Comparison of ENCODE assay signal across 1 cellular context in the genomic region with DNA sequence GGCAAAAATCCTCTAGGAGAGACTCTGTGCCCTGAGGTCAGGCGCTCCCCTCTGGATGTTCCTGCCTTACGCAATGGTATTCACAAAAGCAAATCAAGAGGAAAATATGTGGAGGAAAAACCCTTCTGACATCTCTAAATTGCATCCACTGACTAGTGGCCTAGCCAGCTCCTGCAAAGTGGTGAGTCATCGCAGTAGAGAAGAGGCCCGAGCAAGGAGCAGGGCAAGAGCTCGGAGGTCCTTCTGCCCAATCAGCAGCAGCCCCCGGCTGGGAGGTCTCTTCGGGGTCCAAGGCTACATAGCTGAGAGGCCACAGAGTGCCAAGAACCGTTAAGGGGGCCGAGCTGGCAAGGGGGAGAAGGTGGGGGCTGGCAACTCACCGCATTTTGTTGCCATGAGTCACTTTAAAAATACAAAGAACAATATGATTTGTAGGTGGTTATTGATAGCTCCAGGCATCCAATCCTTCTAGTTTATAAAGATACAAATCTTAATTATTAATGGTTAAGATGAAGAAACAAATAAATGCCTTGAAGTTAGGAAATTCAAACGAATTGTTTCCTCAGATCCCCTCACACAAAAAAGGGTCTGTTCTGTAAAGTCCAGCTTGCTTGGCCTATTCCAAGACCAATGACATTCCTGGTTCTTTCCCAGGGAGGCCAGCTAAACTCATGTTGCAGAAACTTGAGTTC.
TF ChIP-seq lines count a peak whose summit lies in the region.

No MANE protein-coding gene starts in this region.

TF ChIP-seq in HepG2, 621 proteins besides CTCF, POLR2A, EP300 and RAD21 (continued from another document and continues in another):
- TF ChIP-seq, protein P1, sequence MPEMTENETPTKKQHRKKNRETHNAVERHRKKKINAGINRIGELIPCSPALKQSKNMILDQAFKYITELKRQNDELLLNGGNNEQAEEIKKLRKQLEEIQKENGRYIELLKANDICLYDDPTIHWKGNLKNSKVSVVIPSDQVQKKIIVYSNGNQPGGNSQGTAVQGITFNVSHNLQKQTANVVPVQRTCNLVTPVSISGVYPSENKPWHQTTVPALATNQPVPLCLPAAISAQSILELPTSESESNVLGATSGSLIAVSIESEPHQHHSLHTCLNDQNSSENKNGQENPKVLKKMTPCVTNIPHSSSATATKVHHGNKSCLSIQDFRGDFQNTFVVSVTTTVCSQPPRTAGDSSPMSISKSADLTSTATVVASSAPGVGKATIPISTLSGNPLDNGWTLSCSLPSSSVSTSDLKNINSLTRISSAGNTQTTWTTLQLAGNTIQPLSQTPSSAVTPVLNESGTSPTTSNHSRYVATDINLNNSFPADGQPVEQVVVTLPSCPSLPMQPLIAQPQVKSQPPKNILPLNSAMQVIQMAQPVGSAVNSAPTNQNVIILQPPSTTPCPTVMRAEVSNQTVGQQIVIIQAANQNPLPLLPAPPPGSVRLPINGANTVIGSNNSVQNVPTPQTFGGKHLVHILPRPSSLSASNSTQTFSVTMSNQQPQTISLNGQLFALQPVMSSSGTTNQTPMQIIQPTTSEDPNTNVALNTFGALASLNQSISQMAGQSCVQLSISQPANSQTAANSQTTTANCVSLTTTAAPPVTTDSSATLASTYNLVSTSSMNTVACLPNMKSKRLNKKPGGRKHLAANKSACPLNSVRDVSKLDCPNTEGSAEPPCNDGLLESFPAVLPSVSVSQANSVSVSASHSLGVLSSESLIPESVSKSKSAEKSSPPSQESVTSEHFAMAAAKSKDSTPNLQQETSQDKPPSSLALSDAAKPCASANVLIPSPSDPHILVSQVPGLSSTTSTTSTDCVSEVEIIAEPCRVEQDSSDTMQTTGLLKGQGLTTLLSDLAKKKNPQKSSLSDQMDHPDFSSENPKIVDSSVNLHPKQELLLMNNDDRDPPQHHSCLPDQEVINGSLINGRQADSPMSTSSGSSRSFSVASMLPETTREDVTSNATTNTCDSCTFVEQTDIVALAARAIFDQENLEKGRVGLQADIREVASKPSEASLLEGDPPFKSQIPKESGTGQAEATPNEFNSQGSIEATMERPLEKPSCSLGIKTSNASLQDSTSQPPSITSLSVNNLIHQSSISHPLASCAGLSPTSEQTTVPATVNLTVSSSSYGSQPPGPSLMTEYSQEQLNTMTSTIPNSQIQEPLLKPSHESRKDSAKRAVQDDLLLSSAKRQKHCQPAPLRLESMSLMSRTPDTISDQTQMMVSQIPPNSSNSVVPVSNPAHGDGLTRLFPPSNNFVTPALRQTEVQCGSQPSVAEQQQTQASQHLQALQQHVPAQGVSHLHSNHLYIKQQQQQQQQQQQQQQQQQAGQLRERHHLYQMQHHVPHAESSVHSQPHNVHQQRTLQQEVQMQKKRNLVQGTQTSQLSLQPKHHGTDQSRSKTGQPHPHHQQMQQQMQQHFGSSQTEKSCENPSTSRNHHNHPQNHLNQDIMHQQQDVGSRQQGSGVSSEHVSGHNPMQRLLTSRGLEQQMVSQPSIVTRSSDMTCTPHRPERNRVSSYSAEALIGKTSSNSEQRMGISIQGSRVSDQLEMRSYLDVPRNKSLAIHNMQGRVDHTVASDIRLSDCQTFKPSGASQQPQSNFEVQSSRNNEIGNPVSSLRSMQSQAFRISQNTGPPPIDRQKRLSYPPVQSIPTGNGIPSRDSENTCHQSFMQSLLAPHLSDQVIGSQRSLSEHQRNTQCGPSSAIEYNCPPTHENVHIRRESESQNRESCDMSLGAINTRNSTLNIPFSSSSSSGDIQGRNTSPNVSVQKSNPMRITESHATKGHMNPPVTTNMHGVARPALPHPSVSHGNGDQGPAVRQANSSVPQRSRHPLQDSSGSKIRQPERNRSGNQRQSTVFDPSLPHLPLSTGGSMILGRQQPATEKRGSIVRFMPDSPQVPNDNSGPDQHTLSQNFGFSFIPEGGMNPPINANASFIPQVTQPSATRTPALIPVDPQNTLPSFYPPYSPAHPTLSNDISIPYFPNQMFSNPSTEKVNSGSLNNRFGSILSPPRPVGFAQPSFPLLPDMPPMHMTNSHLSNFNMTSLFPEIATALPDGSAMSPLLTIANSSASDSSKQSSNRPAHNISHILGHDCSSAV (CRISPR knock-in tag; IDR thresholded peaks at IDR 0.05; ENCODE audit: borderline replicate concordance): no peak
- TF ChIP-seq ZNF3 (CRISPR knock-in tag; IDR thresholded peaks at IDR 0.05): no peak
- peak; percentile 61; the same call in 1 of the 2 replicates for TF ChIP-seq ZNF441 (CRISPR knock-in tag; IDR thresholded peaks at IDR 0.05; ENCODE audit: borderline replicate concordance)
- no peak; the same call in 1 of the 2 replicates for TF ChIP-seq RELA (CRISPR knock-in tag; IDR thresholded peaks at IDR 0.05)
- TF ChIP-seq, protein P2, sequence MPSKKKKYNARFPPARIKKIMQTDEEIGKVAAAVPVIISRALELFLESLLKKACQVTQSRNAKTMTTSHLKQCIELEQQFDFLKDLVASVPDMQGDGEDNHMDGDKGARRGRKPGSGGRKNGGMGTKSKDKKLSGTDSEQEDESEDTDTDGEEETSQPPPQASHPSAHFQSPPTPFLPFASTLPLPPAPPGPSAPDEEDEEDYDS (CRISPR knock-in tag; IDR thresholded peaks at IDR 0.05): peak; percentile 23; the same call in 1 of the 2 replicates
- peak; percentile 88; the same call in 1 of the 2 replicates for TF ChIP-seq MTA1 (CRISPR knock-in tag; IDR thresholded peaks at IDR 0.05; ENCODE audit: borderline replicate concordance)
- TF ChIP-seq ZNF878 (CRISPR knock-in tag; IDR thresholded peaks at IDR 0.05): peak; percentile 78
- TF ChIP-seq ZMAT3 (CRISPR knock-in tag; conservative IDR thresholded peaks at IDR 0.05): peak; percentile 79
- peak; percentile 28 for TF ChIP-seq STAG1 (CRISPR knock-in tag; IDR thresholded peaks at IDR 0.05)
- TF ChIP-seq ZNF260 (CRISPR knock-in tag; IDR thresholded peaks at IDR 0.05; ENCODE audit: borderline replicate concordance, low read depth): no peak
- no peak for TF ChIP-seq HOXD1 (CRISPR knock-in tag; IDR thresholded peaks at IDR 0.05)
- TF ChIP-seq, protein P3, sequence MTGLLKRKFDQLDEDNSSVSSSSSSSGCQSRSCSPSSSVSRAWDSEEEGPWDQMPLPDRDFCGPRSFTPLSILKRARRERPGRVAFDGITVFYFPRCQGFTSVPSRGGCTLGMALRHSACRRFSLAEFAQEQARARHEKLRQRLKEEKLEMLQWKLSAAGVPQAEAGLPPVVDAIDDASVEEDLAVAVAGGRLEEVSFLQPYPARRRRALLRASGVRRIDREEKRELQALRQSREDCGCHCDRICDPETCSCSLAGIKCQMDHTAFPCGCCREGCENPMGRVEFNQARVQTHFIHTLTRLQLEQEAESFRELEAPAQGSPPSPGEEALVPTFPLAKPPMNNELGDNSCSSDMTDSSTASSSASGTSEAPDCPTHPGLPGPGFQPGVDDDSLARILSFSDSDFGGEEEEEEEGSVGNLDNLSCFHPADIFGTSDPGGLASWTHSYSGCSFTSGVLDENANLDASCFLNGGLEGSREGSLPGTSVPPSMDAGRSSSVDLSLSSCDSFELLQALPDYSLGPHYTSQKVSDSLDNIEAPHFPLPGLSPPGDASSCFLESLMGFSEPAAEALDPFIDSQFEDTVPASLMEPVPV (CRISPR knock-in tag; IDR thresholded peaks at IDR 0.05): no peak
- TF ChIP-seq, protein P4, sequence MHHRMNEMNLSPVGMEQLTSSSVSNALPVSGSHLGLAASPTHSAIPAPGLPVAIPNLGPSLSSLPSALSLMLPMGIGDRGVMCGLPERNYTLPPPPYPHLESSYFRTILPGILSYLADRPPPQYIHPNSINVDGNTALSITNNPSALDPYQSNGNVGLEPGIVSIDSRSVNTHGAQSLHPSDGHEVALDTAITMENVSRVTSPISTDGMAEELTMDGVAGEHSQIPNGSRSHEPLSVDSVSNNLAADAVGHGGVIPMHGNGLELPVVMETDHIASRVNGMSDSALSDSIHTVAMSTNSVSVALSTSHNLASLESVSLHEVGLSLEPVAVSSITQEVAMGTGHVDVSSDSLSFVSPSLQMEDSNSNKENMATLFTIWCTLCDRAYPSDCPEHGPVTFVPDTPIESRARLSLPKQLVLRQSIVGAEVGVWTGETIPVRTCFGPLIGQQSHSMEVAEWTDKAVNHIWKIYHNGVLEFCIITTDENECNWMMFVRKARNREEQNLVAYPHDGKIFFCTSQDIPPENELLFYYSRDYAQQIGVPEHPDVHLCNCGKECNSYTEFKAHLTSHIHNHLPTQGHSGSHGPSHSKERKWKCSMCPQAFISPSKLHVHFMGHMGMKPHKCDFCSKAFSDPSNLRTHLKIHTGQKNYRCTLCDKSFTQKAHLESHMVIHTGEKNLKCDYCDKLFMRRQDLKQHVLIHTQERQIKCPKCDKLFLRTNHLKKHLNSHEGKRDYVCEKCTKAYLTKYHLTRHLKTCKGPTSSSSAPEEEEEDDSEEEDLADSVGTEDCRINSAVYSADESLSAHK (CRISPR knock-in tag; IDR thresholded peaks at IDR 0.05; ENCODE audit: borderline replicate concordance): no peak
- TF ChIP-seq ZNF296 (CRISPR knock-in tag; conservative IDR thresholded peaks at IDR 0.05): no peak
- TF ChIP-seq ETV6 (CRISPR knock-in tag; conservative IDR thresholded peaks at IDR 0.05): no peak
- TF ChIP-seq XRCC5 (optimal IDR thresholded peaks at IDR 0.05; ENCODE audit: low read length): peak; percentile 46
- TF ChIP-seq ZNF720 (CRISPR knock-in tag; IDR thresholded peaks at IDR 0.05): no peak
- no peak for TF ChIP-seq U2AF2 (IDR thresholded peaks at IDR 0.05; ENCODE audit: low read depth, low read length)
- TF ChIP-seq KDM6A (CRISPR knock-in tag; IDR thresholded peaks at IDR 0.05; ENCODE audit: low read depth): peak; percentile 32; the same call in 1 of the 2 replicates
- TF ChIP-seq, protein P5, sequence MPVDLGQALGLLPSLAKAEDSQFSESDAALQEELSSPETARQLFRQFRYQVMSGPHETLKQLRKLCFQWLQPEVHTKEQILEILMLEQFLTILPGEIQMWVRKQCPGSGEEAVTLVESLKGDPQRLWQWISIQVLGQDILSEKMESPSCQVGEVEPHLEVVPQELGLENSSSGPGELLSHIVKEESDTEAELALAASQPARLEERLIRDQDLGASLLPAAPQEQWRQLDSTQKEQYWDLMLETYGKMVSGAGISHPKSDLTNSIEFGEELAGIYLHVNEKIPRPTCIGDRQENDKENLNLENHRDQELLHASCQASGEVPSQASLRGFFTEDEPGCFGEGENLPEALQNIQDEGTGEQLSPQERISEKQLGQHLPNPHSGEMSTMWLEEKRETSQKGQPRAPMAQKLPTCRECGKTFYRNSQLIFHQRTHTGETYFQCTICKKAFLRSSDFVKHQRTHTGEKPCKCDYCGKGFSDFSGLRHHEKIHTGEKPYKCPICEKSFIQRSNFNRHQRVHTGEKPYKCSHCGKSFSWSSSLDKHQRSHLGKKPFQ (CRISPR knock-in tag; IDR thresholded peaks at IDR 0.05; ENCODE audit: insufficient replicate concordance): no peak
- TF ChIP-seq MAFK (conservative IDR thresholded peaks at IDR 0.05 in 1 of 2, IDR thresholded peaks at IDR 0.05 in 1 of 2; ENCODE audit: low read length in 2 of 2): peak; percentile 33 to 39; a peak in 2 of 4 replicates
- TF ChIP-seq SMAD3 (CRISPR knock-in tag; IDR thresholded peaks at IDR 0.05): 0 out of 2 replicates have a peak, but pooled peaks have one; percentile 43
- TF ChIP-seq ZBTB7A (CRISPR knock-in tag; IDR thresholded peaks at IDR 0.05): no peak
- TF ChIP-seq, protein P6, sequence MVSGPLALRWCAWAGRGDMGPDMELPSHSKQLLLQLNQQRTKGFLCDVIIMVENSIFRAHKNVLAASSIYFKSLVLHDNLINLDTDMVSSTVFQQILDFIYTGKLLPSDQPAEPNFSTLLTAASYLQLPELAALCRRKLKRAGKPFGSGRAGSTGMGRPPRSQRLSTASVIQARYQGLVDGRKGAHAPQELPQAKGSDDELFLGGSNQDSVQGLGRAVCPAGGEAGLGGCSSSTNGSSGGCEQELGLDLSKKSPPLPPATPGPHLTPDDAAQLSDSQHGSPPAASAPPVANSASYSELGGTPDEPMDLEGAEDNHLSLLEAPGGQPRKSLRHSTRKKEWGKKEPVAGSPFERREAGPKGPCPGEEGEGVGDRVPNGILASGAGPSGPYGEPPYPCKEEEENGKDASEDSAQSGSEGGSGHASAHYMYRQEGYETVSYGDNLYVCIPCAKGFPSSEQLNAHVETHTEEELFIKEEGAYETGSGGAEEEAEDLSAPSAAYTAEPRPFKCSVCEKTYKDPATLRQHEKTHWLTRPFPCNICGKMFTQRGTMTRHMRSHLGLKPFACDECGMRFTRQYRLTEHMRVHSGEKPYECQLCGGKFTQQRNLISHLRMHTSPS (CRISPR knock-in tag; IDR thresholded peaks at IDR 0.05; ENCODE audit: low read depth): peak; percentile 85; the same call in 1 of the 2 replicates
- TF ChIP-seq ZNF501 (CRISPR knock-in tag; IDR thresholded peaks at IDR 0.05): peak; percentile 67
- TF ChIP-seq, protein P7, sequence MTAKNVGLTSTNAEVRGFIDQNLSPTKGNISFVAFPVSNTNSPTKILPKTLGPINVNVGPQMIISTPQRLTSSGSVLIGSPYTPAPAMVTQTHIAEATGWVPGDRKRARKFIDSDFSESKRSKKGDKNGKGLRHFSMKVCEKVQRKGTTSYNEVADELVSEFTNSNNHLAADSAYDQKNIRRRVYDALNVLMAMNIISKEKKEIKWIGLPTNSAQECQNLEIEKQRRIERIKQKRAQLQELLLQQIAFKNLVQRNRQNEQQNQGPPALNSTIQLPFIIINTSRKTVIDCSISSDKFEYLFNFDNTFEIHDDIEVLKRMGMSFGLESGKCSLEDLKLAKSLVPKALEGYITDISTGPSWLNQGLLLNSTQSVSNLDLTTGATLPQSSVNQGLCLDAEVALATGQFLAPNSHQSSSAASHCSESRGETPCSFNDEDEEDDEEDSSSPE (CRISPR knock-in tag; IDR thresholded peaks at IDR 0.05): no peak
- TF ChIP-seq ZSCAN25 (CRISPR knock-in tag; IDR thresholded peaks at IDR 0.05): no peak
- TF ChIP-seq ZMYM3 (CRISPR knock-in tag; IDR thresholded peaks at IDR 0.05): peak; percentile 44; the same call in 1 of the 2 replicates
- TF ChIP-seq ZNF598 (CRISPR knock-in tag; IDR thresholded peaks at IDR 0.05; ENCODE audit: borderline replicate concordance): no peak
- TF ChIP-seq ZFY (CRISPR knock-in tag; IDR thresholded peaks at IDR 0.05): peak; percentile 74
- TF ChIP-seq PPARG (CRISPR knock-in tag; conservative IDR thresholded peaks at IDR 0.05): no peak
- peak; percentile 11; the same call in 1 of the 2 replicates for TF ChIP-seq HMG20A (CRISPR knock-in tag; IDR thresholded peaks at IDR 0.05; ENCODE audit: borderline replicate concordance)
- TF ChIP-seq, protein P8, sequence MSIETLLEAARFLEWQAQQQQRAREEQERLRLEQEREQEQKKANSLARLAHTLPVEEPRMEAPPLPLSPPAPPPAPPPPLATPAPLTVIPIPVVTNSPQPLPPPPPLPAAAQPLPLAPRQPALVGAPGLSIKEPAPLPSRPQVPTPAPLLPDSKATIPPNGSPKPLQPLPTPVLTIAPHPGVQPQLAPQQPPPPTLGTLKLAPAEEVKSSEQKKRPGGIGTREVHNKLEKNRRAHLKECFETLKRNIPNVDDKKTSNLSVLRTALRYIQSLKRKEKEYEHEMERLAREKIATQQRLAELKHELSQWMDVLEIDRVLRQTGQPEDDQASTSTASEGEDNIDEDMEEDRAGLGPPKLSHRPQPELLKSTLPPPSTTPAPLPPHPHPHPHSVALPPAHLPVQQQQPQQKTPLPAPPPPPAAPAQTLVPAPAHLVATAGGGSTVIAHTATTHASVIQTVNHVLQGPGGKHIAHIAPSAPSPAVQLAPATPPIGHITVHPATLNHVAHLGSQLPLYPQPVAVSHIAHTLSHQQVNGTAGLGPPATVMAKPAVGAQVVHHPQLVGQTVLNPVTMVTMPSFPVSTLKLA (IDR thresholded peaks at IDR 0.05): no peak
